In the genomic region with DNA sequence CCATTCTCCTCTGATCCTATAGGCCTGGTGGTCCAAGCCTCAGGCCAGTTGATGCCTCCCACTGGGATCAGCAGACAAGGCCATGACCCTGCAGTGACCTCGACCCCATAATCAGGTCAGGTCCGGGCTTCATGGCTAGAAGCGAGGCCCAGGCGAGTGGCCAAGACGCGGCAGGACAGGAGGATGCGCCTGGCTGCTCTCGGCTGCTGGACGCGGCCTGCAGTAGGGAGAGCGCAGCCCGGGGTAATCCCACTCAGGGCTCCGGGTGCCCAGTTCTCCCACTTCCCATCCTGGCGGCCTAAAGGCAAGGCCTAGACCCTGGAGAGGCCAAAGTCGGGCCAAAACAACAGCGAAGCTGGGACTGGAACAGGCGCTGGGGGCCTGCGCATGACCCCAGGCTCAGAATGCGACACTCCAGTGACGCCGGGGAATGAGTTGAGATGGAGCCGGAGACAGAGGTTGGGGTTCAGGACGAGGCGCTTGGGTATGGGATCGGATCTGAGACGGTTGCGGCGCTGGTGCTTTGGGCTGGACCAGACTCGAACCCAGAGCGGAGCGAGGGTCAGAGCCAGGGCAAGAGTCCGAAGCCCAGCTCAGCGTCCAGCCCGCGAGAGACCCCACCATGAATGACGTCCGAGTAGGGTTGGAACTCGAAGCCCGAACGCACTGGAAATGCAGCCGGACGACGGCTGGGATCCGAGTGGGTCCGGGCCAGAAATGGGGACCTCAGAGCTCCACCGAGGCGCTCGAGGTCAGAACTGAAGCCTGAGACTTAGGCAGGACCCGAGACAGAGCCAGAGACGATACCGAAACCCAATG, we compare ENCODE assay signal across 16 cellular contexts. TPM values are rescaled to one million over a fixed set of nuclear protein-coding genes. Genes with fewer than 3 reads are reported as not detected.
DNase-seq lines count a peak whose midpoint lies in the region; TF ChIP-seq lines count a peak whose summit lies in the region.
"Had no signal": no experiment of that assay in that cellular context is flagged by ENCODE, and none has a peak within 500 bp of the region (broad histone marks: within the 10 kb centered on the region; RNA-seq: fewer than 3 reads in every experiment).

No MANE protein-coding gene starts in this region.

- H4K8ac ChIP-seq in H9 (replicated peaks; ENCODE audit: insufficient read length, low read depth, low read length) = no peak overlapping the region

- H3K9me3 ChIP-seq in H9 (ENCODE audit: control insufficient read depth, low read depth, low read length) (no peaks in the 10 kb centered on the region), mammary epithelial cell (replicated peaks; ENCODE audit: insufficient read depth, low read length) (peaks cover under 1% of the 10 kb centered on the region), stomach (no peaks in the 10 kb centered on the region)

- TF ChIP-seq CTCF in H9 (conservative IDR thresholded peaks at IDR 0.05) (no peak), mammary epithelial cell (conservative IDR thresholded peaks at IDR 0.05 in 1 of 2, IDR thresholded peaks at IDR 0.05 in 1 of 2; ENCODE audit: extremely low read depth in 1 of 2, insufficient read depth in 1 of 2, low read depth in 1 of 2, low read length in 2 of 2) (no peak), stomach (IDR thresholded peaks at IDR 0.05) (no peak)

- no peak overlapping the region for H3K18ac ChIP-seq in H9 (ENCODE audit: insufficient read length, low read depth, low read length)

- H3K9ac ChIP-seq in H9 (ENCODE audit: extremely low read depth, insufficient read length, low read length) (no peak overlapping the region), mammary epithelial cell (ENCODE audit: insufficient read depth, low read length) (no peak overlapping the region)

- peaks cover 0 to 4% (median 1%) of the 10 kb centered on the region in 3 experiments; a peak in 4 of 7 replicates for H3K36me3 Mint-ChIP-seq in H9 (ENCODE audit: insufficient read depth in 1 of 3, low read depth in 3 of 3)

- in situ Hi-C loops in mammary epithelial cell (cut with MboI; ENCODE audit: low sequenced_read_pairs in 2 of 2) = no loop called here

- H4K20me1 ChIP-seq in H9 (ENCODE audit: control insufficient read depth, insufficient read depth, insufficient read length) (peaks cover 2% of the 10 kb centered on the region), mammary epithelial cell (ENCODE audit: insufficient read depth, low read length) (no peaks in the 10 kb centered on the region)

- WGBS in H9 (ENCODE audit: extremely low coverage, insufficient read length, low lambda C conversion rate) = no CpG with 5 or more reads among the region's 51 CpGs
- 62% methylated on average over 21 of the region's 51 CpGs for WGBS in mammary epithelial cell (ENCODE audit: low coverage, missing lambda C conversion rate)
- WGBS in stomach, 5 donors = 29 to 54% (median 35%) methylated on average over 41 to 51 of the region's 51 CpGs

- no peak overlapping the region for H2AK5ac ChIP-seq in H9 (ENCODE audit: insufficient read length, low read length)

- H3K4me1 ChIP-seq in H9 (ENCODE audit: insufficient read depth, low read length) = peaks cover 3% of the 10 kb centered on the region; the same call in 1 of the 2 replicates
- H3K4me1 ChIP-seq in mammary epithelial cell (ENCODE audit: insufficient read depth, low read length) = peaks cover 20% of the 10 kb centered on the region
- peaks cover 27 to 53% (median 43%) of the 10 kb centered on the region in 4 donors for H3K4me1 ChIP-seq in stomach

- H3K4me3 Mint-ChIP-seq in H9 = peak overlapping the region in 1 of 2 experiments; percentile 73; a peak in 3 of 5 replicates

- H2AFZ ChIP-seq in H9 (ENCODE audit: low read length) (no peak overlapping the region), mammary epithelial cell (ENCODE audit: low read depth, low read length) (peak overlapping the region; percentile 38)
- H2AFZ ChIP-seq: PC-9 had no signal

- no peak overlapping the region for H4K5ac ChIP-seq in H9 (ENCODE audit: insufficient read length, low read depth, low read length)

- no peak overlapping the region for H2BK120ac ChIP-seq in H9 (ENCODE audit: low read depth, low read length, poor library complexity, severe bottlenecking)

- CTCF ChIA-PET in mammary epithelial cell (lab: Charles Lee; ENCODE audit: low non-redundant PET) = no interaction called here

- H2BK5ac ChIP-seq in H9 (ENCODE audit: insufficient read length, low read length) = no peak overlapping the region

- H3K27ac ChIP-seq in H9 (ENCODE audit: insufficient read length, low read depth, low read length) (no peak overlapping the region), mammary epithelial cell (ENCODE audit: insufficient read depth, low read depth, low read length) (no peak overlapping the region), stomach (no peak overlapping the region)
- H3K27ac ChIP-seq: PC-9 had no signal

- intact Hi-C loops in mammary epithelial cell (cut with micrococcal nuclease) (no loop called here), stomach (cut with DNase I; ENCODE audit: low total_unique reads) (no loop called here)

- peaks cover 81% of the 10 kb centered on the region for H3K27me3 Mint-ChIP-seq in H9 (ENCODE audit: low read depth)

- no peak overlapping the region for H3K4ac ChIP-seq in H9 (ENCODE audit: low read depth, low read length)

- H3K79me1 ChIP-seq in H9 (ENCODE audit: insufficient read depth, low read depth, low read length, poor library complexity, severe bottlenecking) = no peaks in the 10 kb centered on the region

- H3K36me3 ChIP-seq in mammary epithelial cell (ENCODE audit: insufficient read depth, low read length) = no peaks in the 10 kb centered on the region
- no peaks in the 10 kb centered on the region for H3K36me3 ChIP-seq in stomach

- no peak overlapping the region for H2BK15ac ChIP-seq in H9 (ENCODE audit: low read depth, low read length)

- H2BK12ac ChIP-seq in H9 (ENCODE audit: insufficient read length, low read depth, low read length) = no peak overlapping the region

- peaks cover 4 to 5% of the 10 kb centered on the region in 2 experiments; a peak in 3 of 5 replicates for H3K9me3 Mint-ChIP-seq in H9

- H3K14ac ChIP-seq in H9 (ENCODE audit: insufficient read depth, low read length) = no peak overlapping the region

- H3K23me2 ChIP-seq in H9 (ENCODE audit: insufficient read length, low read depth, low read length, poor library complexity, severe bottlenecking) = peaks cover 14% of the 10 kb centered on the region

- H3K4me2 ChIP-seq in H9 (ENCODE audit: insufficient read depth, insufficient read length, low read length) = peak overlapping the region; percentile 36
- H3K4me2 ChIP-seq in mammary epithelial cell (ENCODE audit: insufficient read depth, low read depth, low read length) = peak overlapping the region; percentile 7
- H3K4me2 ChIP-seq: PC-9 had no signal

- no TSS peak for BruUV-seq in mammary epithelial cell (replicated peaks; lab: Mats Ljungman, UMichigan)

- no peak overlapping the region for H4K91ac ChIP-seq in H9 (ENCODE audit: insufficient read length, low read depth, low read length)

- no peak overlapping the region; a peak in 1 of 7 replicates for H3K27ac Mint-ChIP-seq in H9

- TF ChIP-seq POLR2A in stomach (IDR thresholded peaks at IDR 0.05) = no peak

- no peak overlapping the region for H3K56ac ChIP-seq in H9 (ENCODE audit: insufficient read length, low read depth, low read length)

- TF ChIP-seq EP300 in stomach (IDR thresholded peaks at IDR 0.05) = no peak

- dilution Hi-C loops in mammary epithelial cell (cut with HindIII; ENCODE audit: low sequenced_read_pairs) = no loop called here

- peaks cover 93% of the 10 kb centered on the region for H3K27me3 ChIP-seq in H9 (ENCODE audit: insufficient read depth, low read length)
- peaks cover 20% of the 10 kb centered on the region for H3K27me3 ChIP-seq in mammary epithelial cell (ENCODE audit: insufficient read depth, low read length)
- peaks cover 37 to 100% (median 88%) of the 10 kb centered on the region in 3 donors for H3K27me3 ChIP-seq in stomach

- H3T11ph ChIP-seq in H9 (ENCODE audit: low read length) = no peak overlapping the region

- H3K79me2 ChIP-seq in H9 (ENCODE audit: insufficient read depth, low read length) = no peaks in the 10 kb centered on the region
- H3K79me2 ChIP-seq in mammary epithelial cell (ENCODE audit: insufficient read depth, low read length) = no peaks in the 10 kb centered on the region

- H3K4me3 ChIP-seq in mammary epithelial cell (replicated peaks in 1 of 3; ENCODE audit: insufficient read depth in 1 of 3, low read depth in 2 of 3, low read length in 3 of 3) (no peak overlapping the region), stomach (peak overlapping the region; percentile 17 to 38 (median 23))
- H3K4me3 ChIP-seq: PC-9 had no signal

- H3K4me1 Mint-ChIP-seq in H9 = peaks cover 21 to 43% of the 10 kb centered on the region in 2 experiments

- H3K23ac ChIP-seq in H9 (ENCODE audit: insufficient read length, low read depth, low read length) = no peak overlapping the region

- no peak for DNase-seq in H9
- DNase-seq in mammary epithelial cell = no peak
- DNase-seq in left kidney (ENCODE audit: low read depth, low spot score) = peak; percentile 60
- no peak for DNase-seq in stomach
- no peak for DNase-seq in NCI-H446 (lab: John Stamatoyannopoulos, UW)
- no peak for DNase-seq in COR-L47 (lab: John Stamatoyannopoulos, UW)
- no peak for DNase-seq in activated CD4-positive, CD25-positive, alpha-beta regulatory T cell treated with anti-CD3 and anti-CD28 coated beads, Interleukin-2, amount 50 U/mL, for 72 hours
- DNase-seq: activated effector memory CD4-positive, alpha-beta T cell treated with Interleukin-2 at 50 U/mL for 16 hours; AML-193; central memory CD4-positive, alpha-beta T cell; effector CD4-positive, alpha-beta T cell; NCI-H1105 treated with DMSO at 0.1 percent for 48 hours; NCI-H2171; occipital lobe; PC-9; T-helper 9 cell had no signal

- H2BK20ac ChIP-seq in H9 (ENCODE audit: low read depth, low read length, poor library complexity, severe bottlenecking) = no peak overlapping the region

RNA-seq across cellular contexts. Expression of gene LHX6, which starts 3.2 kb away (rescaled TPM):
- total RNA-seq in H9 (2021) (1.6 and 1.8 TPM in 2 replicates), mammary epithelial cell (10 to 100 TPM in 1 of 2 donors, 1 to 10 TPM in 1; 4.5 to 22.3 TPM), stomach (10 to 100 TPM in 1 of 5 donors, 1 to 10 TPM in 3, under 1 TPM in 1; 0.29 to 46.4 (median 4.6) TPM)
- polyA plus RNA-seq in mammary epithelial cell (3.0 TPM), stomach (1 to 10 TPM in 2 of 3 donors, under 1 TPM in 1; 0.92 to 1.3 (median 1.1) TPM)
- 0.83 TPM for polyA minus RNA-seq in mammary epithelial cell
- total RNA-seq: PC-9 had no signal

RNA-seq across cellular contexts. Expression of gene RBM18, which starts 39.1 kb away (rescaled TPM):
- total RNA-seq in H9 (2021) = 18.3 and 18.9 TPM in 2 replicates
- 10 to 100 TPM; 14.3 to 39.7 TPM for total RNA-seq in mammary epithelial cell
- 22.6 TPM for polyA plus RNA-seq in mammary epithelial cell
- polyA minus RNA-seq in mammary epithelial cell = 22.0 TPM
- 10 to 100 TPM in 1 of 5 donors, 1 to 10 TPM in 4; 1.8 to 13.6 (median 6.4) TPM for total RNA-seq in stomach
- 1 to 10 TPM; 6.0 to 9.4 (median 8.6) TPM for polyA plus RNA-seq in stomach

RNA-seq across cellular contexts. Expression of gene MRRF, which starts 39.1 kb away (rescaled TPM):
- 31.6 and 33.7 TPM in 2 replicates for total RNA-seq in H9 (2021)
- total RNA-seq in mammary epithelial cell = 10 to 100 TPM; 43.0 to 52.0 TPM
- polyA plus RNA-seq in mammary epithelial cell = 65.8 TPM
- polyA minus RNA-seq in mammary epithelial cell = 33.9 TPM
- 10 to 100 TPM in 4 of 5 donors, 1 to 10 TPM in 1; 7.1 to 98.6 (median 38.7) TPM for total RNA-seq in stomach
- 10 to 100 TPM; 21.8 to 31.0 (median 21.8) TPM for polyA plus RNA-seq in stomach

Comparison
In these comparisons a context has a peak if more than half of its experiments do, and no peak if none do; other contexts are left out.
1. H3K4me3 ChIP-seq: peak in stomach (4 of 4); none in mammary epithelial cell (0 of 3).